21 cellular contexts compared by ENCODE assay signal in genomic region chr7:4782333-4783291, GRCh38.
"Had no signal": no experiment of that assay in that cellular context is flagged by ENCODE, and none has a peak within 500 bp of the region (broad histone marks: within the 10 kb centered on the region; RNA-seq: fewer than 3 reads in every experiment).

No MANE protein-coding gene starts in this region.

- H3K9me3 Mint-ChIP-seq: naive thymus-derived CD8-positive, alpha-beta T cell; nephron progenitor cell; stimulated activated naive B cell treated with anti-CD40 and anti-IgM and Interleukin-4, amounts not matched to agents 10 μg/mL and 1 μg/mL and 100 μg/mL, for 72 hours; type B pancreatic cell had no signal

- H3K4me3 Mint-ChIP-seq: naive thymus-derived CD8-positive, alpha-beta T cell; nephron progenitor cell; stimulated activated naive B cell treated with anti-CD40 and anti-IgM and Interleukin-4, amounts not matched to agents 10 μg/mL and 1 μg/mL and 100 μg/mL, for 72 hours; type B pancreatic cell had no signal

- H3K9me3 ChIP-seq: gastrocnemius medialis, heart right ventricle, lower lobe of right lung, ovary, psoas muscle, stomach, testis, tibial artery had no signal

- H3K27ac Mint-ChIP-seq: naive thymus-derived CD8-positive, alpha-beta T cell; nephron progenitor cell; stimulated activated naive B cell treated with anti-CD40 and anti-IgM and Interleukin-4, amounts not matched to agents 10 μg/mL and 1 μg/mL and 100 μg/mL, for 72 hours; type B pancreatic cell had no signal

- H3K4me1 ChIP-seq: gastrocnemius medialis, psoas muscle had no signal

- H3K27me3 Mint-ChIP-seq: naive thymus-derived CD8-positive, alpha-beta T cell; stimulated activated naive B cell treated with anti-CD40 and anti-IgM and Interleukin-4, amounts not matched to agents 10 μg/mL and 1 μg/mL and 100 μg/mL, for 72 hours; type B pancreatic cell had no signal

- H3K27me3 ChIP-seq: dorsolateral prefrontal cortex, gastrocnemius medialis, heart right ventricle, ovary, stomach, testis, tibial artery had no signal

- H3K27ac ChIP-seq: gastrocnemius medialis, heart right ventricle, lower lobe of right lung, ovary, psoas muscle, stomach, testis, tibial artery had no signal

- H3K4me1 Mint-ChIP-seq: nephron progenitor cell had no signal

- ATAC-seq: gastrocnemius medialis; left ventricle myocardium superior; lower lobe of right lung; naive thymus-derived CD8-positive, alpha-beta T cell; psoas muscle; stimulated activated naive B cell treated with anti-CD40 and anti-IgM and Interleukin-4, amounts not matched to agents 10 μg/mL and 1 μg/mL and 100 μg/mL, for 72 hours had no signal

- DNase-seq: dorsolateral prefrontal cortex; effector CD4-positive, alpha-beta T cell; gastrocnemius medialis; heart right ventricle; hippocampal formation; lower lobe of right lung; naive thymus-derived CD8-positive, alpha-beta T cell; nephron progenitor cell; occipital lobe; posterior cingulate gyrus; psoas muscle; stimulated activated CD4-positive, alpha-beta T cell treated with anti-CD3 and anti-CD28 coated beads, Interleukin-15, amount 100 ng/mL, for 24 hours; stimulated activated CD4-positive, alpha-beta T cell treated with anti-CD3 and anti-CD28 coated beads, Interleukin-2, amount 100 ng/mL, for 48 hours; stimulated activated naive B cell treated with anti-CD40 and anti-IgM and Interleukin-4, amounts not matched to agents 10 μg/mL and 1 μg/mL and 100 μg/mL, for 72 hours; stomach; testis; tibial artery had no signal

- H3K36me3 ChIP-seq: ovary had no signal

- H3K4me3 ChIP-seq: dorsolateral prefrontal cortex, gastrocnemius medialis, heart right ventricle, lower lobe of right lung, ovary, psoas muscle, skin epidermis, stomach, testis, tibial artery had no signal
